Comparison of ENCODE assay signal across 9 cellular contexts in genomic region chr16:88780100-88781062, GRCh38. TPM values are rescaled to one million over a fixed set of nuclear protein-coding genes. Genes with fewer than 3 reads are reported as not detected.
DNase-seq lines count a peak whose midpoint lies in the region; ATAC-seq and TF ChIP-seq lines count a peak whose summit lies in the region.
"Had no signal": no experiment of that assay in that cellular context is flagged by ENCODE, and none has a peak within 500 bp of the region (broad histone marks: within the 10 kb centered on the region; RNA-seq: fewer than 3 reads in every experiment).

No MANE protein-coding gene starts in this region.

- H3K4me3 ChIP-seq in lower lobe of right lung (peak overlapping the region; percentile 71), tibial nerve (no peak overlapping the region)

- H3K27me3 Mint-ChIP-seq in activated naive CD4-positive, alpha-beta T cell treated with anti-CD3 and anti-CD28 coated beads for 36 hours (ENCODE audit: low read depth) = no peaks in the 10 kb centered on the region
- no peaks in the 10 kb centered on the region for H3K27me3 Mint-ChIP-seq in activated T-helper 1 cell treated with anti-CD3 and anti-CD28 coated beads, Interleukin-12 subunit alpha, Interleukin-12 subunit beta, Interleukin-2, Interleukin-4 antibody, amounts not matched to agents 30 ng/mL and 10 ng/mL and 1 ng/mL, durations not matched to agents 14 hours and 24 hours and 36 hours (ENCODE audit: insufficient read depth)

- peak overlapping the region; percentile 95 for H3K27ac Mint-ChIP-seq in activated naive CD4-positive, alpha-beta T cell treated with anti-CD3 and anti-CD28 coated beads for 36 hours
- H3K27ac Mint-ChIP-seq in activated T-helper 1 cell treated with anti-CD3 and anti-CD28 coated beads, Interleukin-12 subunit alpha, Interleukin-12 subunit beta, Interleukin-2, Interleukin-4 antibody, amounts not matched to agents 30 ng/mL and 10 ng/mL and 1 ng/mL, durations not matched to agents 14 hours and 24 hours and 36 hours = peak overlapping the region; percentile 89

- H3K9me3 ChIP-seq in lower lobe of right lung = no peaks in the 10 kb centered on the region
- no peaks in the 10 kb centered on the region for H3K9me3 ChIP-seq in tibial nerve

- peak overlapping the region; percentile 94 for H3K27ac ChIP-seq in lower lobe of right lung
- H3K27ac ChIP-seq in tibial nerve = peak overlapping the region in 3 of 4 donors; percentile 94 to 97 (median 96)

- CTCF ChIA-PET in activated naive CD4-positive, alpha-beta T cell treated with anti-CD3 and anti-CD28 coated beads for 36 hours (lab: Charles Lee) = interaction anchor here (0.6 to 4.4 kb wide), 12 partner anchors 9 to 100 kb away, joined by 3 to 48 read pairs (median 5); no protein-coding TSS in a partner anchor

- H3K4me1 Mint-ChIP-seq in activated naive CD4-positive, alpha-beta T cell treated with anti-CD3 and anti-CD28 coated beads for 36 hours (ENCODE audit: low read depth) = peaks cover 46% of the 10 kb centered on the region
- H3K4me1 Mint-ChIP-seq in activated T-helper 1 cell treated with anti-CD3 and anti-CD28 coated beads, Interleukin-12 subunit alpha, Interleukin-12 subunit beta, Interleukin-2, Interleukin-4 antibody, amounts not matched to agents 30 ng/mL and 10 ng/mL and 1 ng/mL, durations not matched to agents 14 hours and 24 hours and 36 hours (ENCODE audit: low read depth) = peaks cover 37% of the 10 kb centered on the region

- peak overlapping the region; percentile 65 for H3K4me3 Mint-ChIP-seq in activated naive CD4-positive, alpha-beta T cell treated with anti-CD3 and anti-CD28 coated beads for 36 hours
- H3K4me3 Mint-ChIP-seq in activated T-helper 1 cell treated with anti-CD3 and anti-CD28 coated beads, Interleukin-12 subunit alpha, Interleukin-12 subunit beta, Interleukin-2, Interleukin-4 antibody, amounts not matched to agents 30 ng/mL and 10 ng/mL and 1 ng/mL, durations not matched to agents 14 hours and 24 hours and 36 hours = peak overlapping the region; percentile 82

- DNase-seq in activated naive CD4-positive, alpha-beta T cell treated with anti-CD3 and anti-CD28 coated beads for 36 hours = no peak
- DNase-seq in activated naive CD4-positive, alpha-beta T cell treated with Interleukin-2 at 50 U/mL for 16 hours = no peak
- DNase-seq in activated T-helper 1 cell treated with anti-CD3 and anti-CD28 coated beads, Interleukin-12 subunit alpha, Interleukin-12 subunit beta, Interleukin-2, Interleukin-4 antibody, amounts not matched to agents 30 ng/mL and 10 ng/mL and 1 ng/mL, durations not matched to agents 14 hours and 24 hours and 36 hours (ENCODE audit: low spot score) = no peak
- DNase-seq in lower lobe of right lung (no peak), tibial nerve (ENCODE audit: low spot score in 2 of 2) (no peak), NCI-H526 treated with DMSO at 0.1 percent for 48 hours (lab: John Stamatoyannopoulos, UW) (no peak), DMS79 treated with DMSO at 0.1 percent for 48 hours (lab: John Stamatoyannopoulos, UW) (no peak)
- DNase-seq: NCI-H1092 had no signal

- no peak for TF ChIP-seq POLR2A in tibial nerve (IDR thresholded peaks at IDR 0.05)

- H3K27me3 ChIP-seq in lower lobe of right lung (ENCODE audit: low read depth) (no peaks in the 10 kb centered on the region), tibial nerve (no peaks in the 10 kb centered on the region)

- no peaks in the 10 kb centered on the region for H3K9me3 Mint-ChIP-seq in activated naive CD4-positive, alpha-beta T cell treated with anti-CD3 and anti-CD28 coated beads for 36 hours
- H3K9me3 Mint-ChIP-seq in activated T-helper 1 cell treated with anti-CD3 and anti-CD28 coated beads, Interleukin-12 subunit alpha, Interleukin-12 subunit beta, Interleukin-2, Interleukin-4 antibody, amounts not matched to agents 30 ng/mL and 10 ng/mL and 1 ng/mL, durations not matched to agents 14 hours and 24 hours and 36 hours = no peaks in the 10 kb centered on the region

- TF ChIP-seq CTCF in lower lobe of right lung (IDR thresholded peaks at IDR 0.05) = no peak
- TF ChIP-seq CTCF in tibial nerve (IDR thresholded peaks at IDR 0.05) = no peak

- H3K36me3 ChIP-seq in lower lobe of right lung (peaks cover 7% of the 10 kb centered on the region), tibial nerve (no peaks in the 10 kb centered on the region)

- ATAC-seq in lower lobe of right lung = no peak
- no peak for ATAC-seq in HG03457 (IDR thresholded peaks at IDR 0.05; ENCODE audit: unreplicated experiment)

- 62 to 65% methylated on average over 15 of the region's 15 CpGs for WGBS in tibial nerve, 2 donors

- H3K4me1 ChIP-seq in lower lobe of right lung (peaks cover 68% of the 10 kb centered on the region), tibial nerve (peaks cover 0 to 84% (median 58%) of the 10 kb centered on the region in 4 donors)

- no peaks in the 10 kb centered on the region for H3K36me3 Mint-ChIP-seq in activated naive CD4-positive, alpha-beta T cell treated with anti-CD3 and anti-CD28 coated beads for 36 hours (ENCODE audit: low read depth)
- H3K36me3 Mint-ChIP-seq in activated T-helper 1 cell treated with anti-CD3 and anti-CD28 coated beads, Interleukin-12 subunit alpha, Interleukin-12 subunit beta, Interleukin-2, Interleukin-4 antibody, amounts not matched to agents 30 ng/mL and 10 ng/mL and 1 ng/mL, durations not matched to agents 14 hours and 24 hours and 36 hours (ENCODE audit: low read depth) = peaks cover 1% of the 10 kb centered on the region

- no peak for TF ChIP-seq EP300 in tibial nerve (IDR thresholded peaks at IDR 0.05)

- intact Hi-C loops in activated naive CD4-positive, alpha-beta T cell treated with anti-CD3 and anti-CD28 coated beads for 36 hours (cut with micrococcal nuclease) = loop anchor here (1.0 to 10.0 kb wide), 3 partner anchors 74 to 314 kb away; partner anchors contain the start of genes ACSF3, CTU2, RNF166 and ZC3H18
- intact Hi-C loops in activated T-helper 1 cell treated with anti-CD3 and anti-CD28 coated beads, Interleukin-12 subunit alpha, Interleukin-12 subunit beta, Interleukin-2, Interleukin-4 antibody, amounts not matched to agents 30 ng/mL and 10 ng/mL and 1 ng/mL, durations not matched to agents 14 hours and 24 hours and 36 hours (cut with micrococcal nuclease) = loop anchor here (5.0 to 10.0 kb wide), 3 partner anchors 148 to 712 kb away; partner anchors contain the start of genes ANKRD11 and ZFPM1
- intact Hi-C loops in lower lobe of right lung (cut with DNase I) = no loop called here

RNA-seq across cellular contexts. Expression of gene PIEZO1, which starts 4.6 kb away (rescaled TPM):
- 10 to 100 TPM; 78.2 to 80.1 TPM for total RNA-seq in activated naive CD4-positive, alpha-beta T cell treated with anti-CD3 and anti-CD28 coated beads for 36 hours
- 214 and 217 TPM in 2 replicates for total RNA-seq in activated T-helper 1 cell treated with anti-CD3 and anti-CD28 coated beads, Interleukin-12 subunit alpha, Interleukin-12 subunit beta, Interleukin-2, Interleukin-4 antibody, amounts not matched to agents 30 ng/mL and 10 ng/mL and 1 ng/mL, durations not matched to agents 14 hours and 24 hours and 36 hours
- total RNA-seq in lower lobe of right lung (164 TPM), tibial nerve (100 to 1,000 TPM in 3 of 4 donors, 10 to 100 TPM in 1; 90.5 to 309 (median 165) TPM)

RNA-seq across cellular contexts. Expression of gene CDT1, which starts 23.2 kb away (rescaled TPM):
- total RNA-seq in activated naive CD4-positive, alpha-beta T cell treated with anti-CD3 and anti-CD28 coated beads for 36 hours = 100 to 1,000 TPM; 223 to 231 TPM
- total RNA-seq in activated T-helper 1 cell treated with anti-CD3 and anti-CD28 coated beads, Interleukin-12 subunit alpha, Interleukin-12 subunit beta, Interleukin-2, Interleukin-4 antibody, amounts not matched to agents 30 ng/mL and 10 ng/mL and 1 ng/mL, durations not matched to agents 14 hours and 24 hours and 36 hours = 95.4 and 97.3 TPM in 2 replicates
- 3.5 TPM for total RNA-seq in lower lobe of right lung
- 1 to 10 TPM in 2 of 4 donors, under 1 TPM in 1, not detected in 1; 0.44 to 1.5 (median 1.4) TPM for total RNA-seq in tibial nerve

RNA-seq across cellular contexts. Expression of gene APRT, which starts 31.3 kb away (rescaled TPM):
- total RNA-seq in activated naive CD4-positive, alpha-beta T cell treated with anti-CD3 and anti-CD28 coated beads for 36 hours = 100 to 1,000 TPM; 314 TPM
- total RNA-seq in activated T-helper 1 cell treated with anti-CD3 and anti-CD28 coated beads, Interleukin-12 subunit alpha, Interleukin-12 subunit beta, Interleukin-2, Interleukin-4 antibody, amounts not matched to agents 30 ng/mL and 10 ng/mL and 1 ng/mL, durations not matched to agents 14 hours and 24 hours and 36 hours = 301 and 303 TPM in 2 replicates
- total RNA-seq in lower lobe of right lung (87.8 TPM), tibial nerve (100 to 1,000 TPM in 2 of 4 donors, 10 to 100 TPM in 2; 83.4 to 157 (median 106) TPM)

Comparison
In these comparisons a context has a peak if more than half of its experiments do, and no peak if none do; other contexts are left out.
1. RNA of gene CDT1, which starts 23.2 kb away (total RNA-seq): 223 to 231 TPM in activated naive CD4-positive, alpha-beta T cell treated with anti-CD3 and anti-CD28 coated beads for 36 hours and 95.4 to 97.3 TPM in activated T-helper 1 cell treated with anti-CD3 and anti-CD28 coated beads, Interleukin-12 subunit alpha, Interleukin-12 subunit beta, Interleukin-2, Interleukin-4 antibody, amounts not matched to agents 30 ng/mL and 10 ng/mL and 1 ng/mL, durations not matched to agents 14 hours and 24 hours and 36 hours; 3.5 TPM in lower lobe of right lung (single experiment) and 0.44 to 1.5 TPM in tibial nerve; every median in the first group is over 10 times any median in the second.